In genomic region chrX:65924938-65925507, GRCh38 we compare ENCODE assay signal across 16 cellular contexts.
DNase-seq lines count a peak whose midpoint lies in the region; ATAC-seq, FAIRE-seq and TF ChIP-seq lines count a peak whose summit lies in the region.
"Had no signal": no experiment of that assay in that cellular context is flagged by ENCODE, and none has a peak within 500 bp of the region (broad histone marks: within the 10 kb centered on the region; RNA-seq: fewer than 3 reads in every experiment).

No MANE protein-coding gene starts in this region.

- no peaks in the 10 kb centered on the region for H4K20me1 ChIP-seq in hepatocyte (ENCODE audit: insufficient read depth, poor library complexity, severe bottlenecking)

- no peaks in the 10 kb centered on the region for H3K36me3 ChIP-seq in hepatocyte (replicated peaks; ENCODE audit: insufficient read depth, low read depth)
- H3K36me3 ChIP-seq: adrenal gland had no signal

- H3K4me1 ChIP-seq in A549 (no peaks in the 10 kb centered on the region), hepatocyte (ENCODE audit: insufficient read depth) (no peaks in the 10 kb centered on the region)
- H3K4me1 ChIP-seq: adrenal gland had no signal

- ATAC-seq in A549 = no peak

- TF ChIP-seq CTCF in A549 (IDR thresholded peaks at IDR 0.05) = no peak
- no peak for TF ChIP-seq CTCF in hepatocyte (IDR thresholded peaks at IDR 0.05; ENCODE audit: poor library complexity)

- no peaks in the 10 kb centered on the region for H3K79me2 ChIP-seq in hepatocyte

- DNase-seq in A549 (ENCODE audit: low read depth in 1 of 2, low spot score in 1 of 2) (peak in 1 of 2 experiments; percentile 4), GF-D8 (lab: John Stamatoyannopoulos, UW) (peak; percentile 51), T1000 (lab: John Stamatoyannopoulos, UW) (peak; percentile 23), epithelial cell of prostate (ENCODE audit: low read depth, low spot score) (peak; percentile 64), hepatocyte (ENCODE audit: low spot score) (no peak), globus pallidus (ENCODE audit: low spot score) (no peak), anterior cingulate cortex (lab: John Stamatoyannopoulos, UW) (no peak)
- DNase-seq: activated B cell treated with CpG ODN at 0.5 μM for 24 hours; adrenal gland; AML-193; glutamatergic neuron; kidney glomerular epithelial cell; NCI-H1048; stimulated activated CD4-positive, alpha-beta T cell treated with anti-CD3 and anti-CD28 coated beads, Interleukin-4, amount 100 ng/mL, for 1 hour had no signal

- FAIRE-seq in A549 (lab: Jason Lieb, UNC) = peak; percentile 13
- FAIRE-seq: endothelial cell of umbilical vein had no signal

- no peaks in the 10 kb centered on the region for H3K27me3 ChIP-seq in hepatocyte

- WGBS in A549 (ENCODE audit: missing lambda C conversion rate) = 26% methylated on average over 3 of the region's 3 CpGs
- 59% methylated on average over 3 of the region's 3 CpGs for WGBS in hepatocyte (ENCODE audit: low lambda C conversion rate, missing lambda C conversion rate)

- TF ChIP-seq RAD21 in A549 (conservative IDR thresholded peaks at IDR 0.05 in 1 of 2, IDR thresholded peaks at IDR 0.05 in 1 of 2) = no peak

- H3K9me3 ChIP-seq in A549 = no peaks in the 10 kb centered on the region
- H3K9me3 ChIP-seq in hepatocyte (ENCODE audit: low read depth) = no peaks in the 10 kb centered on the region
- H3K9me3 ChIP-seq: adrenal gland had no signal

- POLR2A ChIA-PET in A549 (lab: Yijun Ruan, JAX) = no interaction called here

- TF ChIP-seq POLR2A in A549 (IDR thresholded peaks at IDR 0.05; ENCODE audit: low read length) = no peak

- no peak overlapping the region for H2AFZ ChIP-seq in hepatocyte

- H3K4me3 ChIP-seq in A549 (no peak overlapping the region), hepatocyte (no peak overlapping the region)
- H3K4me3 ChIP-seq: adrenal gland, SK-N-MC had no signal

- CTCF ChIA-PET in A549 (lab: Yijun Ruan, JAX) = no interaction called here

- no peak overlapping the region for H3K4me2 ChIP-seq in A549
- H3K4me2 ChIP-seq in hepatocyte = no peak overlapping the region

- H3K9me2 ChIP-seq in hepatocyte (replicated peaks; ENCODE audit: insufficient read depth) = no peaks in the 10 kb centered on the region

- TF ChIP-seq EP300 in A549 (IDR thresholded peaks at IDR 0.05) = no peak

- no peak overlapping the region for H3K27ac ChIP-seq in A549
- H3K27ac ChIP-seq in epithelial cell of prostate = peak overlapping the region; percentile 95
- H3K27ac ChIP-seq in hepatocyte = no peak overlapping the region
- H3K27ac ChIP-seq: adrenal gland, SK-N-MC had no signal

TF ChIP-seq in A549, 52 proteins besides CTCF, POLR2A, EP300 and RAD21:
- TF ChIP-seq USF2 (IDR thresholded peaks at IDR 0.05) = no peak
- no peak for TF ChIP-seq ESRRA (IDR thresholded peaks at IDR 0.05; ENCODE audit: borderline replicate concordance, low read length)
- no peak for TF ChIP-seq ATOH8 (CRISPR knock-in tag; IDR thresholded peaks at IDR 0.05; ENCODE audit: low read depth)

Comparison
In these comparisons a context has a peak if more than half of its experiments do, and no peak if none do; other contexts are left out.
1. DNase-seq: peak in GF-D8 (single experiment), T1000 (single experiment) and epithelial cell of prostate (single experiment); none in hepatocyte (single experiment), globus pallidus (single experiment) and anterior cingulate cortex (0 of 58).